Comparison of ENCODE assay signal across 27 cellular contexts in the genomic region with DNA sequence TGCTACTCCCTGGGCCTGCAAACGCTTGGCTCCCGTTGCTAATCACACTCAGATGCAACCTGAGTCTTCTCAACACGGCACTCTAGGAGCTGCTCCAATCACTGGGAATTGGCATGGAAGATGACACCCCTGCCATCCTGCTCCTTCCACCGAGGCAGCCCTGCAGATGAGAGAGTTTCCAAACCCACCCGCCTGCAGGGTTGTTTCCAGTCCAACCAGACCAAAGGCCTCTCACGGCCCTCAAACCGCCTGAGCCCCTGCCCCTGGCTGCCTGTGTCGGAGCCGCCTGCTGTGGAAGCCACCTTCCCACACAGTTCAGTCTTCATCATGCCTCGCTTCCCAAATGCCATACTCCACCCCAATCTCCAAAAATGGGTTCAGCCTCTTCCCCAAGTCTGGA. TPM values are rescaled to one million over a fixed set of nuclear protein-coding genes. Genes with fewer than 3 reads are reported as not detected.
DNase-seq lines count a peak whose midpoint lies in the region; ATAC-seq lines count a peak whose summit lies in the region.
"Had no signal": no experiment of that assay in that cellular context is flagged by ENCODE, and none has a peak within 500 bp of the region (broad histone marks: within the 10 kb centered on the region; RNA-seq: fewer than 3 reads in every experiment).

No MANE protein-coding gene starts in this region.

- H3K9me3 Mint-ChIP-seq in activated CD8-positive, alpha-beta memory T cell treated with anti-CD3 and anti-CD28 coated beads, Interleukin-2, amount 10 ng/mL, durations not matched to agents 7 days and 5 days (ENCODE audit: low read depth), result no peaks in the 10 kb centered on the region
- H3K9me3 Mint-ChIP-seq in stimulated activated memory B cell treated with anti-CD40 and anti-IgM and Interleukin-4, amounts not matched to agents 10 μg/mL and 1 μg/mL and 100 μg/mL, for 72 hours, result no peaks in the 10 kb centered on the region
- no peaks in the 10 kb centered on the region for H3K9me3 Mint-ChIP-seq in activated naive CD4-positive, alpha-beta T cell treated with anti-CD3 and anti-CD28 coated beads, Interleukin-2, amount 10 ng/mL, durations not matched to agents 7 days and 5 days
- no peaks in the 10 kb centered on the region for H3K9me3 Mint-ChIP-seq in stimulated activated naive B cell treated with anti-CD40 and anti-IgM and Interleukin-4, amounts not matched to agents 10 μg/mL and 1 μg/mL and 100 μg/mL, for 72 hours
- H3K9me3 Mint-ChIP-seq: activated CD4-positive, alpha-beta memory T cell treated with anti-CD3 and anti-CD28 coated beads, Interleukin-2, amount 10 ng/mL, durations not matched to agents 7 days and 5 days; activated naive CD8-positive, alpha-beta T cell treated with anti-CD3 and anti-CD28 coated beads, Interleukin-2, amount 50 U/mL, for 24 hours; central memory CD8-positive, alpha-beta T cell; memory B cell; stimulated activated naive CD8-positive, alpha-beta T cell treated with anti-CD3 and anti-CD28 coated beads, Interleukin-15, Interleukin-2, amounts not matched to agents 100 ng/mL and 50 ng/mL, for 24 hours had no signal

- CTCF ChIA-PET in activated CD8-positive, alpha-beta memory T cell treated with anti-CD3 and anti-CD28 coated beads, Interleukin-2, amount 10 ng/mL, durations not matched to agents 7 days and 5 days (lab: Charles Lee), result no interaction called here
- CTCF ChIA-PET in activated naive CD4-positive, alpha-beta T cell treated with anti-CD3 and anti-CD28 coated beads, Interleukin-2, amount 10 ng/mL, durations not matched to agents 7 days and 5 days (lab: Charles Lee), result no interaction called here

- no peak overlapping the region for H3K27ac Mint-ChIP-seq in activated CD8-positive, alpha-beta memory T cell treated with anti-CD3 and anti-CD28 coated beads, Interleukin-2, amount 10 ng/mL, durations not matched to agents 7 days and 5 days
- H3K27ac Mint-ChIP-seq in stimulated activated memory B cell treated with anti-CD40 and anti-IgM and Interleukin-4, amounts not matched to agents 10 μg/mL and 1 μg/mL and 100 μg/mL, for 72 hours, result peak overlapping the region; percentile 57
- H3K27ac Mint-ChIP-seq in activated naive CD4-positive, alpha-beta T cell treated with anti-CD3 and anti-CD28 coated beads, Interleukin-2, amount 10 ng/mL, durations not matched to agents 7 days and 5 days, result no peak overlapping the region
- H3K27ac Mint-ChIP-seq in stimulated activated naive B cell treated with anti-CD40 and anti-IgM and Interleukin-4, amounts not matched to agents 10 μg/mL and 1 μg/mL and 100 μg/mL, for 72 hours, result no peak overlapping the region
- H3K27ac Mint-ChIP-seq: activated CD4-positive, alpha-beta memory T cell treated with anti-CD3 and anti-CD28 coated beads, Interleukin-2, amount 10 ng/mL, durations not matched to agents 7 days and 5 days; activated naive CD8-positive, alpha-beta T cell treated with anti-CD3 and anti-CD28 coated beads, Interleukin-2, amount 50 U/mL, for 24 hours; B cell; memory B cell; stimulated activated naive CD8-positive, alpha-beta T cell treated with anti-CD3 and anti-CD28 coated beads, Interleukin-15, Interleukin-2, amounts not matched to agents 100 ng/mL and 50 ng/mL, for 24 hours; T-helper 17 cell had no signal

- ATAC-seq in activated CD8-positive, alpha-beta memory T cell treated with anti-CD3 and anti-CD28 coated beads, Interleukin-2, amount 10 ng/mL, durations not matched to agents 7 days and 5 days, result no peak
- no peak for ATAC-seq in stimulated activated memory B cell treated with anti-CD40 and anti-IgM and Interleukin-4, amounts not matched to agents 10 μg/mL and 1 μg/mL and 100 μg/mL, for 72 hours
- no peak for ATAC-seq in stimulated activated naive B cell treated with anti-CD40 and anti-IgM and Interleukin-4, amounts not matched to agents 10 μg/mL and 1 μg/mL and 100 μg/mL, for 72 hours (replicated peaks)
- ATAC-seq: A549; activated naive CD8-positive, alpha-beta T cell treated with anti-CD3 and anti-CD28 coated beads, Interleukin-2, amount 50 U/mL, for 24 hours; gastroesophageal sphincter; left colon; SK-N-SH treated with all-trans-retinoic acid at 6 μM for 48 hours; T-helper 17 cell had no signal

- H3K4me3 Mint-ChIP-seq in activated CD8-positive, alpha-beta memory T cell treated with anti-CD3 and anti-CD28 coated beads, Interleukin-2, amount 10 ng/mL, durations not matched to agents 7 days and 5 days, result no peak overlapping the region
- H3K4me3 Mint-ChIP-seq in stimulated activated memory B cell treated with anti-CD40 and anti-IgM and Interleukin-4, amounts not matched to agents 10 μg/mL and 1 μg/mL and 100 μg/mL, for 72 hours, result no peak overlapping the region
- no peak overlapping the region for H3K4me3 Mint-ChIP-seq in activated naive CD4-positive, alpha-beta T cell treated with anti-CD3 and anti-CD28 coated beads, Interleukin-2, amount 10 ng/mL, durations not matched to agents 7 days and 5 days
- H3K4me3 Mint-ChIP-seq in stimulated activated naive B cell treated with anti-CD40 and anti-IgM and Interleukin-4, amounts not matched to agents 10 μg/mL and 1 μg/mL and 100 μg/mL, for 72 hours, result no peak overlapping the region
- H3K4me3 Mint-ChIP-seq: activated CD4-positive, alpha-beta memory T cell treated with anti-CD3 and anti-CD28 coated beads, Interleukin-2, amount 10 ng/mL, durations not matched to agents 7 days and 5 days; activated naive CD8-positive, alpha-beta T cell treated with anti-CD3 and anti-CD28 coated beads, Interleukin-2, amount 50 U/mL, for 24 hours; B cell; central memory CD8-positive, alpha-beta T cell; memory B cell; stimulated activated naive CD8-positive, alpha-beta T cell treated with anti-CD3 and anti-CD28 coated beads, Interleukin-15, Interleukin-2, amounts not matched to agents 100 ng/mL and 50 ng/mL, for 24 hours; T-helper 17 cell had no signal

- peaks cover 8% of the 10 kb centered on the region for H3K4me1 Mint-ChIP-seq in activated CD8-positive, alpha-beta memory T cell treated with anti-CD3 and anti-CD28 coated beads, Interleukin-2, amount 10 ng/mL, durations not matched to agents 7 days and 5 days
- H3K4me1 Mint-ChIP-seq in stimulated activated memory B cell treated with anti-CD40 and anti-IgM and Interleukin-4, amounts not matched to agents 10 μg/mL and 1 μg/mL and 100 μg/mL, for 72 hours, result peaks cover 18% of the 10 kb centered on the region
- no peaks in the 10 kb centered on the region for H3K4me1 Mint-ChIP-seq in activated naive CD4-positive, alpha-beta T cell treated with anti-CD3 and anti-CD28 coated beads, Interleukin-2, amount 10 ng/mL, durations not matched to agents 7 days and 5 days
- peaks cover 16 to 31% of the 10 kb centered on the region in 2 donors for H3K4me1 Mint-ChIP-seq in stimulated activated naive B cell treated with anti-CD40 and anti-IgM and Interleukin-4, amounts not matched to agents 10 μg/mL and 1 μg/mL and 100 μg/mL, for 72 hours
- H3K4me1 Mint-ChIP-seq: memory B cell had no signal

- no peaks in the 10 kb centered on the region for H3K27me3 Mint-ChIP-seq in activated CD8-positive, alpha-beta memory T cell treated with anti-CD3 and anti-CD28 coated beads, Interleukin-2, amount 10 ng/mL, durations not matched to agents 7 days and 5 days
- H3K27me3 Mint-ChIP-seq in stimulated activated memory B cell treated with anti-CD40 and anti-IgM and Interleukin-4, amounts not matched to agents 10 μg/mL and 1 μg/mL and 100 μg/mL, for 72 hours, result peaks cover 15% of the 10 kb centered on the region
- peaks cover 18% of the 10 kb centered on the region for H3K27me3 Mint-ChIP-seq in activated naive CD4-positive, alpha-beta T cell treated with anti-CD3 and anti-CD28 coated beads, Interleukin-2, amount 10 ng/mL, durations not matched to agents 7 days and 5 days
- H3K27me3 Mint-ChIP-seq in stimulated activated naive B cell treated with anti-CD40 and anti-IgM and Interleukin-4, amounts not matched to agents 10 μg/mL and 1 μg/mL and 100 μg/mL, for 72 hours, result peaks cover 0 to 11% of the 10 kb centered on the region in 2 donors
- H3K27me3 Mint-ChIP-seq: activated CD4-positive, alpha-beta memory T cell treated with anti-CD3 and anti-CD28 coated beads, Interleukin-2, amount 10 ng/mL, durations not matched to agents 7 days and 5 days; activated naive CD8-positive, alpha-beta T cell treated with anti-CD3 and anti-CD28 coated beads, Interleukin-2, amount 50 U/mL, for 24 hours; B cell; central memory CD8-positive, alpha-beta T cell; stimulated activated naive CD8-positive, alpha-beta T cell treated with anti-CD3 and anti-CD28 coated beads, Interleukin-15, Interleukin-2, amounts not matched to agents 100 ng/mL and 50 ng/mL, for 24 hours had no signal

- DNase-seq in activated CD8-positive, alpha-beta memory T cell treated with anti-CD3 and anti-CD28 coated beads for 24 hours, result peak; percentile 30
- no peak for DNase-seq in activated CD8-positive, alpha-beta memory T cell treated with anti-CD3 and anti-CD28 coated beads, Interleukin-2, amount 10 ng/mL, durations not matched to agents 7 days and 5 days
- DNase-seq in NCI-H2107 (lab: John Stamatoyannopoulos, UW) (peak; percentile 67), ecto neural progenitor cell (ENCODE audit: low spot score) (peak; percentile 39), NCI-H345 treated with DMSO at 0.1 percent for 48 hours (lab: John Stamatoyannopoulos, UW; ENCODE audit: unreplicated experiment) (no peak)
- no peak for DNase-seq in activated naive CD4-positive, alpha-beta T cell treated with anti-CD3 and anti-CD28 coated beads, Interleukin-2, amount 10 ng/mL, durations not matched to agents 7 days and 5 days
- DNase-seq in stimulated activated naive B cell treated with anti-CD40 and anti-IgM and Interleukin-4, amounts not matched to agents 10 μg/mL and 1 μg/mL and 100 μg/mL, for 72 hours, result no peak
- DNase-seq: activated CD4-positive, alpha-beta memory T cell treated with anti-CD3 and anti-CD28 coated beads, Interleukin-2, amount 10 ng/mL, durations not matched to agents 7 days and 5 days; activated CD4-positive, alpha-beta T cell treated with anti-CD3 and anti-CD28 coated beads for 1 hour; activated gamma-delta T cell treated with Interleukin-2 at 50 U/mL for 16 hours; activated naive CD8-positive, alpha-beta T cell treated with anti-CD3 and anti-CD28 coated beads, Interleukin-2, amount 50 U/mL, for 24 hours; activated T-cell treated with anti-CD3 and anti-CD28 coated beads, Interleukin-2, amount 50 U/mL, for 1 hour; dermis blood vessel endothelial cell; hippocampal formation; Karpas-422; left colon; NCI-H1436 treated with DMSO at 0.1 percent for 48 hours; NCI-H446 treated with DMSO at 0.1 percent for 48 hours; T-helper 17 cell had no signal

- H3K36me3 Mint-ChIP-seq in activated CD8-positive, alpha-beta memory T cell treated with anti-CD3 and anti-CD28 coated beads, Interleukin-2, amount 10 ng/mL, durations not matched to agents 7 days and 5 days, result no peaks in the 10 kb centered on the region
- no peaks in the 10 kb centered on the region for H3K36me3 Mint-ChIP-seq in stimulated activated memory B cell treated with anti-CD40 and anti-IgM and Interleukin-4, amounts not matched to agents 10 μg/mL and 1 μg/mL and 100 μg/mL, for 72 hours
- H3K36me3 Mint-ChIP-seq in activated naive CD4-positive, alpha-beta T cell treated with anti-CD3 and anti-CD28 coated beads, Interleukin-2, amount 10 ng/mL, durations not matched to agents 7 days and 5 days, result no peaks in the 10 kb centered on the region
- H3K36me3 Mint-ChIP-seq in stimulated activated naive B cell treated with anti-CD40 and anti-IgM and Interleukin-4, amounts not matched to agents 10 μg/mL and 1 μg/mL and 100 μg/mL, for 72 hours, result no peaks in the 10 kb centered on the region
- H3K36me3 Mint-ChIP-seq: memory B cell had no signal

RNA-seq across cellular contexts. Expression of a gene that starts 36.8 kb away (rescaled TPM):
- total RNA-seq in activated CD8-positive, alpha-beta memory T cell treated with anti-CD3 and anti-CD28 coated beads, Interleukin-2, amount 10 ng/mL, durations not matched to agents 7 days and 5 days, result 1 to 10 TPM; 2.2 to 3.7 TPM

Comparison
In these comparisons a context has a peak if more than half of its experiments do, and no peak if none do; other contexts are left out.
1. DNase-seq: peak in activated CD8-positive, alpha-beta memory T cell treated with anti-CD3 and anti-CD28 coated beads for 24 hours (single experiment), NCI-H2107 (single experiment) and ecto neural progenitor cell (single experiment); none in activated CD8-positive, alpha-beta memory T cell treated with anti-CD3 and anti-CD28 coated beads, Interleukin-2, amount 10 ng/mL, durations not matched to agents 7 days and 5 days (single experiment), activated naive CD4-positive, alpha-beta T cell treated with anti-CD3 and anti-CD28 coated beads, Interleukin-2, amount 10 ng/mL, durations not matched to agents 7 days and 5 days (single experiment), stimulated activated naive B cell treated with anti-CD40 and anti-IgM and Interleukin-4, amounts not matched to agents 10 μg/mL and 1 μg/mL and 100 μg/mL, for 72 hours (single experiment) and NCI-H345 treated with DMSO at 0.1 percent for 48 hours (single experiment).